ENCODE assay signal across 18 cellular contexts in the genomic region with DNA sequence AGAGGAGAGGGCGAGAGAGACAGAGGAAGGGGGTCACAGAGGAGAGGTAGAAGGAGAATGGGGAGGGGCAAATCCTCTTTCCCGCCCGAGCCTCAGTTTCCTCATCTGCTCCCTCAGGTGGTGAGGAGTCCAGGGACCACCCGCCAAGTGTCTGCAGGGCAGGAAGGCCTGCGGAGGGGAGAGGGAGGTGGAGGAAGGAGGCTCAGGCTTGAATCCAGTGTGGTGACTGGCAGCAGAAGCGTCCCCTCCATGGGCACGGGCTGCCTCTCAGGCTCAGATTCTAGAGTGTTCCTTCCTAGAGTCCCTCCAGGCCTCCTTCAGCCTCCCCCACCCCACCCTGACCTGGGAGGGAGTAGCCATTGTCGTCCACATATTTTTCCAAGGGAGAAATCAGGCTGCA. TPM values are rescaled to one million over a fixed set of nuclear protein-coding genes. Genes with fewer than 3 reads are reported as not detected.
A peak's percentile ranks its signal among the peaks of the same experiment; 100 is the strongest.
DNase-seq lines count a peak whose midpoint lies in the region; ATAC-seq and TF ChIP-seq lines count a peak whose summit lies in the region.
"Had no signal": no experiment of that assay in that cellular context is flagged by ENCODE, and none has a peak within 500 bp of the region (broad histone marks: within the 10 kb centered on the region; RNA-seq: fewer than 3 reads in every experiment).

No MANE protein-coding gene starts in this region.

- H3K4me3 ChIP-seq in heart left ventricle (no peak overlapping the region), left ventricle myocardium inferior (no peak overlapping the region), right cardiac atrium (ENCODE audit: low read length) (no peak overlapping the region), psoas muscle (no peak overlapping the region), upper lobe of right lung (no peak overlapping the region)
- H3K4me3 ChIP-seq: A549, GM12878, GM23248 had no signal

- intact Hi-C loops in heart left ventricle (cut with DNase I) (no loop called here), left ventricle myocardium inferior (cut with micrococcal nuclease) (no loop called here), right cardiac atrium (cut with DNase I) (no loop called here), psoas muscle (cut with DNase I) (no loop called here), upper lobe of right lung (cut with DNase I) (no loop called here)

- DNase-seq in heart left ventricle: peak in 3 of 5 donors; percentile 9 to 29 (median 25)
- DNase-seq in left ventricle myocardium inferior: no peak
- DNase-seq in right cardiac atrium: peak in 2 of 3 donors; percentile 37 to 45
- DNase-seq in psoas muscle: peak; percentile 12 to 35
- DNase-seq in upper lobe of right lung: peak; percentile 36
- no peak for DNase-seq in stimulated activated naive CD8-positive, alpha-beta T cell treated with anti-CD3 and anti-CD28 coated beads, Interleukin-15, Interleukin-2, amounts not matched to agents 100 U/mL and 50 U/mL, for 24 hours
- DNase-seq in NCI-H146 treated with DMSO at 0.1 percent for 48 hours (lab: John Stamatoyannopoulos, UW; ENCODE audit: unreplicated experiment): no peak
- no peak for DNase-seq in SIG-M5 (lab: John Stamatoyannopoulos, UW)
- DNase-seq: BE2C; CD4-positive, alpha-beta memory T cell; DMS79; GM23248; H7 had no signal

- 45 to 53% (median 51%) methylated on average over 8 of the region's 8 CpGs for WGBS in heart left ventricle, 4 donors
- WGBS in right cardiac atrium: 44% methylated on average over 8 of the region's 8 CpGs
- 44 to 58% (median 51%) methylated on average over 8 of the region's 8 CpGs for WGBS in psoas muscle, 3 donors

- TF ChIP-seq CTCF in heart left ventricle (IDR thresholded peaks at IDR 0.05): no peak
- no peak for TF ChIP-seq CTCF in left ventricle myocardium inferior (IDR thresholded peaks at IDR 0.05; ENCODE audit: borderline replicate concordance)
- TF ChIP-seq CTCF in psoas muscle (IDR thresholded peaks at IDR 0.05): no peak
- TF ChIP-seq CTCF in upper lobe of right lung (IDR thresholded peaks at IDR 0.05): no peak

- ATAC-seq in heart left ventricle: no peak
- ATAC-seq in right cardiac atrium: no peak
- no peak for ATAC-seq in psoas muscle
- no peak for ATAC-seq in upper lobe of right lung
- ATAC-seq in stimulated activated naive CD8-positive, alpha-beta T cell treated with anti-CD3 and anti-CD28 coated beads, Interleukin-15, Interleukin-2, amounts not matched to agents 100 U/mL and 50 U/mL, for 24 hours: no peak
- ATAC-seq: GM12878 had no signal

- H3K27ac ChIP-seq in heart left ventricle (no peak overlapping the region), left ventricle myocardium inferior (replicated peaks) (no peak overlapping the region), right cardiac atrium (ENCODE audit: low read length) (no peak overlapping the region), psoas muscle (peak overlapping the region; percentile 55), upper lobe of right lung (no peak overlapping the region)
- H3K27ac ChIP-seq: C4-2B, GM23248 had no signal

- H3K27me3 ChIP-seq in heart left ventricle (no peaks in the 10 kb centered on the region), left ventricle myocardium inferior (ENCODE audit: low read depth) (no peaks in the 10 kb centered on the region), right cardiac atrium (ENCODE audit: control insufficient read depth, insufficient read depth) (no peaks in the 10 kb centered on the region), psoas muscle (ENCODE audit: insufficient read depth in 3 of 3, low read length in 2 of 3) (no peaks in the 10 kb centered on the region), upper lobe of right lung (no peaks in the 10 kb centered on the region)

- H3K36me3 ChIP-seq in heart left ventricle (no peaks in the 10 kb centered on the region), left ventricle myocardium inferior (no peaks in the 10 kb centered on the region), psoas muscle (ENCODE audit: insufficient read depth in 1 of 2, low read depth in 1 of 2) (no peaks in the 10 kb centered on the region), upper lobe of right lung (no peaks in the 10 kb centered on the region)
- H3K36me3 ChIP-seq: BE2C had no signal

- no peaks in the 10 kb centered on the region for H3K9me3 ChIP-seq in heart left ventricle
- H3K9me3 ChIP-seq in left ventricle myocardium inferior (replicated peaks): peaks cover 5% of the 10 kb centered on the region
- H3K9me3 ChIP-seq in right cardiac atrium (ENCODE audit: control insufficient read depth, low read length): no peaks in the 10 kb centered on the region
- no peaks in the 10 kb centered on the region for H3K9me3 ChIP-seq in psoas muscle
- H3K9me3 ChIP-seq in upper lobe of right lung: no peaks in the 10 kb centered on the region
- H3K9me3 ChIP-seq: A549, BE2C had no signal

- no peak for TF ChIP-seq POLR2A in heart left ventricle (IDR thresholded peaks at IDR 0.05)

- H3K4me1 ChIP-seq in heart left ventricle: peaks cover 0 to 21% (median 0%) of the 10 kb centered on the region in 12 donors
- H3K4me1 ChIP-seq in left ventricle myocardium inferior: peaks cover 20% of the 10 kb centered on the region
- peaks cover 5% of the 10 kb centered on the region for H3K4me1 ChIP-seq in right cardiac atrium (ENCODE audit: control insufficient read depth, insufficient read depth, low read length)
- H3K4me1 ChIP-seq in psoas muscle: peaks cover 19% of the 10 kb centered on the region
- no peaks in the 10 kb centered on the region for H3K4me1 ChIP-seq in upper lobe of right lung
- H3K4me1 ChIP-seq: BE2C had no signal

RNA-seq across cellular contexts. Expression of a gene that starts 16.5 kb away (rescaled TPM):
- total RNA-seq in heart left ventricle (1 to 10 TPM in 6 of 9 donors, under 1 TPM in 3; 0.51 to 6.4 (median 1.6) TPM), left ventricle myocardium inferior (1.3 TPM), right cardiac atrium (1 to 10 TPM in 3 of 4 donors, under 1 TPM in 1; 0.86 to 2.3 (median 1.9) TPM), psoas muscle (1 to 10 TPM; 1.2 to 5.3 (median 4.7) TPM), upper lobe of right lung (3.8 TPM)
- polyA plus RNA-seq in heart left ventricle (1 to 10 TPM; 1.1 to 3.0 TPM), right cardiac atrium (3.0 TPM), psoas muscle (1 to 10 TPM; 1.3 to 2.7 (median 1.3) TPM)
- total RNA-seq: GM12878, GM23248 had no signal

RNA-seq across cellular contexts. Expression of a gene that starts 16.9 kb away (rescaled TPM):
- total RNA-seq in heart left ventricle (100 to 1,000 TPM in 4 of 9 donors, 10 to 100 TPM in 5; 72.8 to 138 (median 91.1) TPM), left ventricle myocardium inferior (97.7 TPM), right cardiac atrium (100 to 1,000 TPM in 3 of 4 donors, 10 to 100 TPM in 1; 98.5 to 118 (median 104) TPM), psoas muscle (10 to 100 TPM; 32.6 to 47.5 (median 43.3) TPM), upper lobe of right lung (103 TPM)
- polyA plus RNA-seq in heart left ventricle (100 to 1,000 TPM in 1 of 2 donors, 10 to 100 TPM in 1; 95.3 to 108 TPM), right cardiac atrium (134 TPM), psoas muscle (10 to 100 TPM; 33.1 to 37.6 (median 34.2) TPM)

RNA-seq across cellular contexts. Expression of a gene that starts 17.8 kb away (rescaled TPM):
- total RNA-seq in heart left ventricle: 10 to 100 TPM; 18.7 to 43.8 (median 29.5) TPM
- 10 to 100 TPM; 47.7 to 49.7 TPM for polyA plus RNA-seq in heart left ventricle
- total RNA-seq in left ventricle myocardium inferior: 28.6 TPM
- 10 to 100 TPM; 24.2 to 40.5 (median 39.5) TPM for total RNA-seq in right cardiac atrium
- 55.2 TPM for polyA plus RNA-seq in right cardiac atrium
- total RNA-seq in psoas muscle: 10 to 100 TPM; 28.5 to 41.0 (median 37.4) TPM
- polyA plus RNA-seq in psoas muscle: 10 to 100 TPM; 51.9 to 87.2 (median 86.2) TPM
- total RNA-seq in upper lobe of right lung: 34.7 TPM

RNA-seq across cellular contexts. Expression of a gene that starts 20.5 kb away (rescaled TPM):
- total RNA-seq in heart left ventricle: not detected
- not detected for polyA plus RNA-seq in heart left ventricle
- not detected for total RNA-seq in left ventricle myocardium inferior
- not detected for total RNA-seq in right cardiac atrium
- polyA plus RNA-seq in right cardiac atrium: not detected
- total RNA-seq in psoas muscle: not detected
- polyA plus RNA-seq in psoas muscle: not detected
- total RNA-seq in upper lobe of right lung: not detected
- total RNA-seq: CD4-positive, alpha-beta memory T cell; G401; GM12878; GM23248; H7 had no signal
- polyA plus RNA-seq: A549; AG04450; CD4-positive, alpha-beta memory T cell; GM12878; GM23248 had no signal

Comparison
In these comparisons a context has a peak if more than half of its experiments do, and no peak if none do; other contexts are left out.
1. DNase-seq: peak in heart left ventricle (3 of 5), right cardiac atrium (2 of 3), psoas muscle (2 of 2) and upper lobe of right lung (single experiment); none in left ventricle myocardium inferior (single experiment), stimulated activated naive CD8-positive, alpha-beta T cell treated with anti-CD3 and anti-CD28 coated beads, Interleukin-15, Interleukin-2, amounts not matched to agents 100 U/mL and 50 U/mL, for 24 hours (single experiment), NCI-H146 treated with DMSO at 0.1 percent for 48 hours (single experiment) and SIG-M5 (single experiment).